In the genomic region with DNA sequence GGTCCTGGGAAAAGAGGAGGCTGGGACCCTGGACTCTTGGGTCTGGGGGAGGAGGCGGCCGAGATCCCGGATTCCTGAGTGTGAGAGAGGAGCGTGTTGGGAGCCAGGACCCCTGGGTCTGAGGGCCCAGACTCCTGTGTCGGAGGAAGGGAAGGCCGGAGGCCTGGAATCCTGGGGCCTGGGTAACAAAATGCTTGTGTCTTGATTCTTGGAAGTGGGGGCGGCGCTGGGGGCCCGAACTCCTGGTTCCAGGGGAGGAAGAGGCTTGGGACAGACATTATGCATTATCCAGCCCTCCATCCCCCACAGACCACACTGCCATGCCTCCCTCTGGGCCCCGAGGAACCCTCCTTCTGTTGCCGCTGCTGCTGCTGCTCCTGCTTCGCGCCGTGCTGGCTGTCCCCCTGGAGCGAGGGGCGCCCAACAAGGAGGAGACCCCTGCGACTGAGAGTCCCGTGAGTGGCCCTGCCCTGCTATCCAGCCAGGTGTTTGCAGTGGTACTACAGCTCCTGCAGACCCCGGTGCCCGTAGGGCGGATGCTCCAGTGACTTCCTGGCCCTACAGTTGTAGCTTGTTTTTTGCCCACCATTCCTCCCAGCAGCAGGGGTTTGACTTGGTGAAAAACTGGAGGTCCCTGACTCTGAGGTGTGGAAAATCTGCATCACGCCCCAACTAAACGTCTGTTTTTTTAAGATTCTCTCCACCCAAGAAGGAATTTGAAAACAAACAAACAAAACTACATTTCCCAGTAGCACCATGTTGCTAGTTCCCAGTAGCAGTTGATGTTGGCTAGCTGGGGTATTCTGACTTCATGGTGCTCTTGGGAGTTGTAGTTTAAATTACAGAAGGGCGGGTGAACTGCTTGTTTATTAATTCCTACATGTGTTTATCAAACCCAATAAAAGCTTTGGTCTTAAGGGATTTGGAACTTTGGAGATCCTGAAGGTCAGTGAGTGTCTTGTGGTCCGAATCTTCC, we compare ENCODE assay signal across 8 cellular contexts. TPM values are rescaled to one million over a fixed set of nuclear protein-coding genes. Genes with fewer than 3 reads are reported as not detected.
DNase-seq lines count a peak whose midpoint lies in the region; ATAC-seq and TF ChIP-seq lines count a peak whose summit lies in the region.

No MANE protein-coding gene starts in this region.

- no peak for ATAC-seq in GM21737 (IDR thresholded peaks at IDR 0.05; ENCODE audit: unreplicated experiment)

- TF ChIP-seq CTCF in right atrium auricular region (IDR thresholded peaks at IDR 0.05) (no peak), sigmoid colon (IDR thresholded peaks at IDR 0.05) (no peak)

- peak overlapping the region; percentile 24 for H3K27ac ChIP-seq in adipose tissue (ENCODE audit: low read depth, low read length)
- peak overlapping the region; percentile 93 to 94 for H3K27ac ChIP-seq in right atrium auricular region
- H3K27ac ChIP-seq in sigmoid colon = peak overlapping the region; percentile 88 to 91 (median 89)

- intact Hi-C loops in sigmoid colon (cut with DNase I) = loop anchor here (5.0 kb wide), 1 partner anchor 52 kb away; a partner anchor contains a TSS

- H3K9me3 ChIP-seq in MG63 = no peaks in the 10 kb centered on the region
- no peaks in the 10 kb centered on the region for H3K9me3 ChIP-seq in right atrium auricular region
- H3K9me3 ChIP-seq in sigmoid colon = no peaks in the 10 kb centered on the region

- H3K4me3 ChIP-seq in MG63 (peak overlapping the region; percentile 77), right atrium auricular region (peak overlapping the region; percentile 59 to 96), sigmoid colon (peak overlapping the region; percentile 73 to 92 (median 84))

- no peak for TF ChIP-seq POLR2A in sigmoid colon (IDR thresholded peaks at IDR 0.05)

- 11 to 13% (median 12%) methylated on average over 23 to 25 of the region's 25 CpGs for WGBS in adipose tissue, 3 donors
- WGBS in sigmoid colon, 2 donors = 14 to 18% methylated on average over 25 of the region's 25 CpGs

- H3K27me3 ChIP-seq in MG63 = no peaks in the 10 kb centered on the region
- no peaks in the 10 kb centered on the region for H3K27me3 ChIP-seq in right atrium auricular region
- no peaks in the 10 kb centered on the region for H3K27me3 ChIP-seq in sigmoid colon

- H3K4me1 ChIP-seq in right atrium auricular region (peaks cover 0 to 44% of the 10 kb centered on the region in 2 donors), sigmoid colon (peaks cover 0 to 46% (median 41%) of the 10 kb centered on the region in 4 donors)

- DNase-seq in DMS53 (lab: John Stamatoyannopoulos, UW) (peak; percentile 36), DMS53 treated with DMSO at 0.1 percent for 48 hours (lab: John Stamatoyannopoulos, UW; ENCODE audit: unreplicated experiment) (no peak), MG63 (peak; percentile 10), right atrium auricular region (ENCODE audit: low spot score) (no peak), sigmoid colon (peak; percentile 74), cerebellar nuclear complex (lab: John Stamatoyannopoulos, UW) (no peak)

- peaks cover 29% of the 10 kb centered on the region for H3K36me3 ChIP-seq in MG63
- H3K36me3 ChIP-seq in right atrium auricular region = peaks cover 24% of the 10 kb centered on the region
- peaks cover 0 to 20% (median 11%) of the 10 kb centered on the region in 4 donors for H3K36me3 ChIP-seq in sigmoid colon

- TF ChIP-seq EP300 in sigmoid colon (IDR thresholded peaks at IDR 0.05) = no peak

RNA-seq across cellular contexts. Expression of a gene that starts 0.7 kb away (rescaled TPM):
- total RNA-seq in MG63 (2014; rRNA removed; shearing (Covaris generic); ENCODE audit: low replicate concordance) = 157 and 236 TPM in 2 replicates
- 100 to 1,000 TPM; 117 to 394 (median 178) TPM for polyA plus RNA-seq in adipose tissue
- 100 to 1,000 TPM; 347 to 411 TPM for total RNA-seq in right atrium auricular region
- total RNA-seq in sigmoid colon = 100 to 1,000 TPM; 153 to 275 (median 176) TPM
- polyA plus RNA-seq in sigmoid colon = 100 to 1,000 TPM in 1 of 3 donors, 10 to 100 TPM in 2; 43.0 to 303 (median 66.7) TPM

RNA-seq across cellular contexts. Expression of a gene that starts 2.2 kb away (rescaled TPM):
- not detected in 2 replicates for total RNA-seq in MG63 (2014; rRNA removed; shearing (Covaris generic); ENCODE audit: low replicate concordance)
- polyA plus RNA-seq in adipose tissue (under 1 TPM in 2 of 3 donors, not detected in 1; 0.08 to 0.09 TPM), sigmoid colon (under 1 TPM in 1 of 3 donors, not detected in 2; 0.22 TPM)
- total RNA-seq in right atrium auricular region (not detected), sigmoid colon (1 to 10 TPM in 1 of 4 donors, under 1 TPM in 1, not detected in 2; 0.99 to 1.1 TPM)

RNA-seq across cellular contexts. Expression of a gene that starts 28.5 kb away (rescaled TPM):
- 26.1 and 36.4 TPM in 2 replicates for total RNA-seq in MG63 (2014; rRNA removed; shearing (Covaris generic); ENCODE audit: low replicate concordance)
- polyA plus RNA-seq in adipose tissue (100 to 1,000 TPM in 2 of 3 donors, 10 to 100 TPM in 1; 18.7 to 240 (median 197) TPM), sigmoid colon (10 to 100 TPM; 43.2 to 60.8 (median 55.9) TPM)
- total RNA-seq in right atrium auricular region (10 to 100 TPM; 55.0 to 97.6 TPM), sigmoid colon (10 to 100 TPM; 22.1 to 69.8 (median 31.2) TPM)

RNA-seq across cellular contexts. Expression of a gene that starts 32.3 kb away (rescaled TPM):
- 5.4 and 14.5 TPM in 2 replicates for total RNA-seq in MG63 (2014; rRNA removed; shearing (Covaris generic); ENCODE audit: low replicate concordance)
- polyA plus RNA-seq in adipose tissue = 100 to 1,000 TPM in 1 of 3 donors, 10 to 100 TPM in 1, 1 to 10 TPM in 1; 7.3 to 127 (median 20.6) TPM
- 10 to 100 TPM; 22.4 to 25.1 TPM for total RNA-seq in right atrium auricular region
- 10 to 100 TPM; 13.8 to 44.7 (median 19.5) TPM for total RNA-seq in sigmoid colon
- polyA plus RNA-seq in sigmoid colon = 10 to 100 TPM; 18.0 to 28.2 (median 21.2) TPM

RNA-seq across cellular contexts. Expression of a gene that starts 32.7 kb away (rescaled TPM):
- not detected in 2 replicates for total RNA-seq in MG63 (2014; rRNA removed; shearing (Covaris generic); ENCODE audit: low replicate concordance)
- polyA plus RNA-seq in adipose tissue (under 1 TPM in 1 of 3 donors, not detected in 2; 0.30 TPM), sigmoid colon (under 1 TPM in 1 of 3 donors, not detected in 2; 0.16 TPM)
- total RNA-seq in right atrium auricular region (not detected), sigmoid colon (not detected)

Comparison
In these comparisons a context has a peak if more than half of its experiments do, and no peak if none do; other contexts are left out.
1. DNase-seq: peak in DMS53 (single experiment), MG63 (single experiment) and sigmoid colon (single experiment); none in DMS53 treated with DMSO at 0.1 percent for 48 hours (single experiment), right atrium auricular region (single experiment) and cerebellar nuclear complex (0 of 2).
2. H3K27ac ChIP-seq: peak in every context shown above with its lines; median percentile 94 in right atrium auricular region; 89 in sigmoid colon; 24 in adipose tissue.
3. Peak in every context shown above with its lines, with median percentiles within 50 percentile points of each other: H3K4me3 ChIP-seq.